ENCODE assay signal across 2 cellular contexts in genomic region chr9:95605087-95605486, GRCh38.
A peak's percentile ranks its signal among the peaks of the same experiment; 100 is the strongest.
TF ChIP-seq lines count a peak whose summit lies in the region.

No MANE protein-coding gene starts in this region.

TF ChIP-seq in IMR-90, 13 proteins besides CTCF, POLR2A, EP300 and RAD21:
- TF ChIP-seq CEBPB (IDR thresholded peaks at IDR 0.05; ENCODE audit: low read depth, low read length) = no peak
- 0 out of 2 replicates have a peak, but pooled peaks have one; percentile 13 for TF ChIP-seq MAZ (IDR thresholded peaks at IDR 0.05; ENCODE audit: borderline replicate concordance, low read depth, low read length)
- no peak for TF ChIP-seq CHD1 (IDR thresholded peaks at IDR 0.05; ENCODE audit: low read depth, low read length)
- TF ChIP-seq BHLHE40 (IDR thresholded peaks at IDR 0.05; ENCODE audit: low read depth, low read length) = no peak
- TF ChIP-seq USF2 (IDR thresholded peaks at IDR 0.05; ENCODE audit: low read depth, low read length) = no peak
- TF ChIP-seq SMC3 (IDR thresholded peaks at IDR 0.05; ENCODE audit: low read depth, low read length) = no peak
- no peak for TF ChIP-seq MAFK (IDR thresholded peaks at IDR 0.05; ENCODE audit: low read depth, low read length)

TF ChIP-seq in H1, 55 proteins besides CTCF, POLR2A, EP300 and RAD21:
- TF ChIP-seq CHD1 (IDR thresholded peaks at IDR 0.05; ENCODE audit: low read depth, low read length) (no peak), ATF3 (IDR thresholded peaks at IDR 0.05; ENCODE audit: insufficient read depth, low read depth, low read length) (no peak), POLR2AphosphoS5 (IDR thresholded peaks at IDR 0.05; ENCODE audit: low read depth, low read length) (no peak), EZH2 (IDR thresholded peaks at IDR 0.05; ENCODE audit: low read depth, low read length, severe bottlenecking) (no peak), YY1 (IDR thresholded peaks at IDR 0.05; ENCODE audit: low read depth, low read length) (no peak), SP1 (IDR thresholded peaks at IDR 0.05; ENCODE audit: low read depth, low read length) (no peak), CREB1 (IDR thresholded peaks at IDR 0.05) (no peak), SRF (IDR thresholded peaks at IDR 0.05; ENCODE audit: low read depth, low read length) (no peak), KDM1A (IDR thresholded peaks at IDR 0.05; ENCODE audit: borderline replicate concordance, low read length) (no peak), TEAD4 (IDR thresholded peaks at IDR 0.05; ENCODE audit: low read depth, low read length) (peak; percentile 98), RFX5 (IDR thresholded peaks at IDR 0.05; ENCODE audit: borderline replicate concordance, low read depth, low read length) (no peak), CEBPB (IDR thresholded peaks at IDR 0.05; ENCODE audit: low read depth, low read length) (no peak), NANOG (IDR thresholded peaks at IDR 0.05; ENCODE audit: insufficient read depth, low read depth, low read length, poor library complexity, severe bottlenecking) (no peak), SP4 (IDR thresholded peaks at IDR 0.05; ENCODE audit: low read length) (no peak), SIN3A (conservative IDR thresholded peaks at IDR 0.05 in 1 of 2, IDR thresholded peaks at IDR 0.05 in 1 of 2; ENCODE audit: low read depth in 1 of 2, low read length in 2 of 2) (peak in 1 of 2 experiments; percentile 57; a peak in 1 of 4 replicates)
